ENCODE assay signal across 9 cellular contexts in the genomic region with DNA sequence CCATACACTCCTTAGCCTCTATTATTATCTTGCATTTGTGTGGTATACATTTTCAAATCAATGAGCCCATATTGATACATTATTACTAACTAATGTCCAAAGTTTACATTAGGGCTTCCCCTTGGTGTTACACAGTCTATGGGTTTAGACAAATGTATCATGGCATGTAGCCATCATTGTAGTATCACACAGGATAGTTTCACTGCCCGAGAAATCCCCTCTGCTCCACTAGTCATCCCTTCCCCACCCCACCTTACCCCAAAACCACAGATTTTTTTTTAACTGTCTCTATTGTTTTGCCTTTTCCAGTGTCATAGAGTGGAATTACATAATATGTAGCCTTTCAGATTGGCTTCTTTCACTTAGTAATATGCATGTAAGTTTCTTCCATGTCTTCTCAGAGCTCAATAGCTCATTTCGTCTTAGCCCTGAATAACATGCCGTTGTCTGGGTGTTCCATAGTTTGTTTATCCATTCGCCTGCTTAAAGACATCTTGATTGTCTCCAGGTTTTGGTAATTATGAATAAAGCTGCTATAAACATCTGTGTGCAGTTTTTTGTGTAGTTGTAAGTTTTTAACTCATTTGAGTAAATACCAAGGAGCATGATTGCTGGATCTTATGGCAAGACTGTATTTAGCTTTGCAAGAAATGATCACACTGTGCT.
DNase-seq lines count a peak whose midpoint lies in the region; ATAC-seq and TF ChIP-seq lines count a peak whose summit lies in the region.
"Had no signal": no experiment of that assay in that cellular context is flagged by ENCODE, and none has a peak within 500 bp of the region (broad histone marks: within the 10 kb centered on the region; RNA-seq: fewer than 3 reads in every experiment).

No MANE protein-coding gene starts in this region.

- no peaks in the 10 kb centered on the region for H4K20me1 ChIP-seq in osteoblast (ENCODE audit: insufficient read depth, low read length)

- H3K36me3 Mint-ChIP-seq in T-helper 1 cell treated with Interleukin-12 subunit alpha and Interleukin-12 subunit beta and Interleukin-4 antibody, amounts not matched to agents 30 μg/mL and 1 μg/mL, for 36 hours (ENCODE audit: low read depth): no peaks in the 10 kb centered on the region

- no peak for TF ChIP-seq CTCF in osteoblast (IDR thresholded peaks at IDR 0.05; ENCODE audit: extremely low read depth, low read depth, low read length)

- H3K4me3 Mint-ChIP-seq in T-helper 1 cell treated with Interleukin-12 subunit alpha and Interleukin-12 subunit beta and Interleukin-4 antibody, amounts not matched to agents 30 μg/mL and 1 μg/mL, for 36 hours: peak overlapping the region; percentile 8

- H3K27me3 ChIP-seq in osteoblast (ENCODE audit: insufficient read depth, low read length): no peaks in the 10 kb centered on the region

- no peaks in the 10 kb centered on the region for H3K79me2 ChIP-seq in osteoblast (ENCODE audit: insufficient read depth, low read length)

- no peaks in the 10 kb centered on the region for H3K9me3 Mint-ChIP-seq in T-helper 1 cell treated with Interleukin-12 subunit alpha and Interleukin-12 subunit beta and Interleukin-4 antibody, amounts not matched to agents 30 μg/mL and 1 μg/mL, for 36 hours

- peaks cover 6% of the 10 kb centered on the region for H3K9me3 ChIP-seq in osteoblast (ENCODE audit: low read depth, low read length)

- peaks cover 7% of the 10 kb centered on the region for H3K4me1 ChIP-seq in osteoblast (ENCODE audit: insufficient read depth, low read length)

- DNase-seq in osteoblast (ENCODE audit: insufficient read length, low spot score, missing footprints) (no peak), NCI-H1694 treated with DMSO at 0.1 percent for 48 hours (lab: John Stamatoyannopoulos, UW) (no peak), A172 (ENCODE audit: low spot score) (no peak), NCI-H748 treated with DMSO at 0.1 percent for 48 hours (lab: John Stamatoyannopoulos, UW) (no peak)
- DNase-seq: NCI-H1048 had no signal

- H3K4me1 Mint-ChIP-seq in T-helper 1 cell treated with Interleukin-12 subunit alpha and Interleukin-12 subunit beta and Interleukin-4 antibody, amounts not matched to agents 30 μg/mL and 1 μg/mL, for 36 hours (ENCODE audit: low read depth): peaks cover 38% of the 10 kb centered on the region

- no peaks in the 10 kb centered on the region for H3K36me3 ChIP-seq in osteoblast (ENCODE audit: insufficient read depth, low read length)

- peak overlapping the region; percentile 14 for H3K27ac ChIP-seq in osteoblast (ENCODE audit: low read depth, low read length)

- no peak overlapping the region for H3K27ac Mint-ChIP-seq in T-helper 1 cell treated with Interleukin-12 subunit alpha and Interleukin-12 subunit beta and Interleukin-4 antibody, amounts not matched to agents 30 μg/mL and 1 μg/mL, for 36 hours

- H3K4me3 ChIP-seq in osteoblast (ENCODE audit: insufficient read depth, low read length): no peak overlapping the region

- H2AFZ ChIP-seq in osteoblast (ENCODE audit: low read length): no peak overlapping the region

- ATAC-seq in GM18861 (IDR thresholded peaks at IDR 0.05; ENCODE audit: unreplicated experiment) (peak; percentile 44), HG02623 (IDR thresholded peaks at IDR 0.05; ENCODE audit: unreplicated experiment) (peak; percentile 44), HG03520 (IDR thresholded peaks at IDR 0.05; ENCODE audit: unreplicated experiment) (no peak)

- no peak overlapping the region for H3K4me2 ChIP-seq in osteoblast (ENCODE audit: insufficient read depth, low read length)

- peaks cover 29% of the 10 kb centered on the region for H3K27me3 Mint-ChIP-seq in T-helper 1 cell treated with Interleukin-12 subunit alpha and Interleukin-12 subunit beta and Interleukin-4 antibody, amounts not matched to agents 30 μg/mL and 1 μg/mL, for 36 hours (ENCODE audit: low read depth)
